9 cellular contexts compared by ENCODE assay signal in genomic region chr5:65480306-65480865, GRCh38. TPM values are rescaled to one million over a fixed set of nuclear protein-coding genes. Genes with fewer than 3 reads are reported as not detected.
DNase-seq lines count a peak whose midpoint lies in the region; ATAC-seq and TF ChIP-seq lines count a peak whose summit lies in the region.
"Had no signal": no experiment of that assay in that cellular context is flagged by ENCODE, and none has a peak within 500 bp of the region (broad histone marks: within the 10 kb centered on the region; RNA-seq: fewer than 3 reads in every experiment).

No MANE protein-coding gene starts in this region.

- peak overlapping the region; percentile 74 to 89 for H3K4me3 ChIP-seq in SK-N-SH (ENCODE audit: low read depth in 2 of 2, low read length in 1 of 2)

- H3K4me2 ChIP-seq in SK-N-SH: peak overlapping the region; percentile 97

- CTCF ChIA-PET in activated CD8-positive, alpha-beta memory T cell treated with anti-CD3 and anti-CD28 coated beads, Interleukin-2, amount 10 ng/mL, durations not matched to agents 7 days and 5 days (lab: Charles Lee): interaction anchor here (1.0 to 5.2 kb wide), 3 partner anchors 42 to 670 kb away, joined by 3 to 37 read pairs (median 34); no protein-coding TSS in a partner anchor
- CTCF ChIA-PET in SK-N-SH (lab: Yijun Ruan, JAX): interaction anchor here (0.6 to 5.7 kb wide), 9 partner anchors 12 to 846 kb away, joined by 3 to 47 read pairs (median 3); no protein-coding TSS in a partner anchor

- peak overlapping the region; percentile 94 to 97 for H3K27ac ChIP-seq in SK-N-SH (ENCODE audit: low read depth in 2 of 2, low read length in 1 of 2)

- H3K27ac Mint-ChIP-seq in activated CD8-positive, alpha-beta memory T cell treated with anti-CD3 and anti-CD28 coated beads, Interleukin-2, amount 10 ng/mL, durations not matched to agents 7 days and 5 days: no peak overlapping the region
- H3K27ac Mint-ChIP-seq in chondrocyte (ENCODE audit: unreplicated experiment): no peak overlapping the region

- peak in 1 of 2 experiments; percentile 37; a peak in 1 of 4 replicates for TF ChIP-seq EP300 in SK-N-SH (IDR thresholded peaks at IDR 0.05; ENCODE audit: borderline replicate concordance in 1 of 2, low read depth in 1 of 2, low read length in 1 of 2)

- H3K9ac ChIP-seq in SK-N-SH: peak overlapping the region; percentile 93

- H3K9me3 ChIP-seq in SK-N-SH: no peaks in the 10 kb centered on the region

- no peaks in the 10 kb centered on the region for H3K27me3 ChIP-seq in SK-N-SH (ENCODE audit: insufficient read depth)

- no peak overlapping the region for H3K4me3 Mint-ChIP-seq in activated CD8-positive, alpha-beta memory T cell treated with anti-CD3 and anti-CD28 coated beads, Interleukin-2, amount 10 ng/mL, durations not matched to agents 7 days and 5 days
- no peak overlapping the region for H3K4me3 Mint-ChIP-seq in chondrocyte (ENCODE audit: unreplicated experiment)
- H3K4me3 Mint-ChIP-seq: neural crest cell had no signal

- H4K20me1 ChIP-seq in SK-N-SH (ENCODE audit: insufficient read depth): no peaks in the 10 kb centered on the region

- H3K79me2 ChIP-seq in SK-N-SH (ENCODE audit: insufficient read depth): peaks cover 59% of the 10 kb centered on the region

- no peak for TF ChIP-seq CTCF in SK-N-SH (IDR thresholded peaks at IDR 0.05)
- peak; percentile 12 for TF ChIP-seq CTCF in chondrocyte (IDR thresholded peaks at IDR 0.05)

- no peak for TF ChIP-seq RAD21 in SK-N-SH (IDR thresholded peaks at IDR 0.05; ENCODE audit: low read length)

- POLR2A ChIA-PET in SK-N-SH (lab: Yijun Ruan, JAX): interaction anchor here (0.5 kb wide), 1 partner anchor 391 kb away, joined by 3 read pairs; no protein-coding TSS in a partner anchor

- peaks cover 0 to 12% of the 10 kb centered on the region in 2 experiments; a peak in 1 of 4 replicates for H3K4me1 ChIP-seq in SK-N-SH (ENCODE audit: control insufficient read depth in 1 of 2, insufficient read depth in 2 of 2, low read depth in 1 of 2, low read length in 1 of 2)

- peak overlapping the region; percentile 75; the same call in 1 of the 2 replicates for H2AFZ ChIP-seq in SK-N-SH (ENCODE audit: low read depth)

- H3K4me1 Mint-ChIP-seq in activated CD8-positive, alpha-beta memory T cell treated with anti-CD3 and anti-CD28 coated beads, Interleukin-2, amount 10 ng/mL, durations not matched to agents 7 days and 5 days: peaks cover 14% of the 10 kb centered on the region
- H3K4me1 Mint-ChIP-seq in chondrocyte (ENCODE audit: low read depth): peaks cover 19% of the 10 kb centered on the region

- no peaks in the 10 kb centered on the region for H3K9me3 Mint-ChIP-seq in activated CD8-positive, alpha-beta memory T cell treated with anti-CD3 and anti-CD28 coated beads, Interleukin-2, amount 10 ng/mL, durations not matched to agents 7 days and 5 days (ENCODE audit: low read depth)
- no peaks in the 10 kb centered on the region for H3K9me3 Mint-ChIP-seq in chondrocyte (ENCODE audit: low read depth)
- H3K9me3 Mint-ChIP-seq: neural crest cell had no signal

- DNase-seq in activated CD8-positive, alpha-beta memory T cell treated with anti-CD3 and anti-CD28 coated beads, Interleukin-2, amount 10 ng/mL, durations not matched to agents 7 days and 5 days: no peak
- DNase-seq in activated CD8-positive, alpha-beta memory T cell treated with anti-CD3 and anti-CD28 coated beads for 24 hours: no peak
- DNase-seq in HT-29 (ENCODE audit: low spot score): peak; percentile 86
- DNase-seq in SK-N-SH: peak; percentile 34
- no peak for DNase-seq in chondrocyte (ENCODE audit: low spot score)
- peak; percentile 39 for DNase-seq in kidney glomerular epithelial cell (lab: John Stamatoyannopoulos, UW)
- DNase-seq in stimulated activated CD4-positive, alpha-beta T cell treated with anti-CD3 and anti-CD28 coated beads, Interleukin-2, amount 100 ng/mL, for 24 hours: peak; percentile 31 to 51
- DNase-seq in HuH-7.5 (ENCODE audit: low spot score): no peak

- H3F3A ChIP-seq in SK-N-SH (replicated peaks; ENCODE audit: insufficient read depth): peaks cover 39% of the 10 kb centered on the region

- peaks cover 0 to 11% of the 10 kb centered on the region in 2 experiments for H3K36me3 ChIP-seq in SK-N-SH (replicated peaks in 1 of 2; ENCODE audit: control insufficient read depth in 1 of 2, insufficient read depth in 2 of 2, low read length in 1 of 2)

- ATAC-seq in activated CD8-positive, alpha-beta memory T cell treated with anti-CD3 and anti-CD28 coated beads, Interleukin-2, amount 10 ng/mL, durations not matched to agents 7 days and 5 days: peak; percentile 43

- WGBS in SK-N-SH (ENCODE audit: low lambda C conversion rate): under 1% methylated on average over 15 of the region's 15 CpGs

- no peaks in the 10 kb centered on the region for H3K9me2 ChIP-seq in SK-N-SH

- H3K36me3 Mint-ChIP-seq in activated CD8-positive, alpha-beta memory T cell treated with anti-CD3 and anti-CD28 coated beads, Interleukin-2, amount 10 ng/mL, durations not matched to agents 7 days and 5 days: no peaks in the 10 kb centered on the region
- H3K36me3 Mint-ChIP-seq in chondrocyte (ENCODE audit: low read depth): no peaks in the 10 kb centered on the region

- no peaks in the 10 kb centered on the region for H3K27me3 Mint-ChIP-seq in activated CD8-positive, alpha-beta memory T cell treated with anti-CD3 and anti-CD28 coated beads, Interleukin-2, amount 10 ng/mL, durations not matched to agents 7 days and 5 days
- no peaks in the 10 kb centered on the region for H3K27me3 Mint-ChIP-seq in chondrocyte (ENCODE audit: low read depth)

TF ChIP-seq in SK-N-SH, 30 proteins besides CTCF, POLR2A, EP300 and RAD21 (continues in another document):
- TF ChIP-seq CHD2 (IDR thresholded peaks at IDR 0.05; ENCODE audit: low read length, partially characterized antibody): peak; percentile 19
- TF ChIP-seq GATA2 (CRISPR knock-in tag; IDR thresholded peaks at IDR 0.05): 0 out of 2 replicates have a peak, but pooled peaks have one; percentile 22
- TF ChIP-seq, protein P1, sequence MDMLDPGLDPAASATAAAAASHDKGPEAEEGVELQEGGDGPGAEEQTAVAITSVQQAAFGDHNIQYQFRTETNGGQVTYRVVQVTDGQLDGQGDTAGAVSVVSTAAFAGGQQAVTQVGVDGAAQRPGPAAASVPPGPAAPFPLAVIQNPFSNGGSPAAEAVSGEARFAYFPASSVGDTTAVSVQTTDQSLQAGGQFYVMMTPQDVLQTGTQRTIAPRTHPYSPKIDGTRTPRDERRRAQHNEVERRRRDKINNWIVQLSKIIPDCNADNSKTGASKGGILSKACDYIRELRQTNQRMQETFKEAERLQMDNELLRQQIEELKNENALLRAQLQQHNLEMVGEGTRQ (IDR thresholded peaks at IDR 0.05; ENCODE audit: borderline replicate concordance, low read depth, low read length): no peak
- TF ChIP-seq NFIC (IDR thresholded peaks at IDR 0.05; ENCODE audit: borderline replicate concordance): peak; percentile 93
- 0 out of 2 replicates have a peak, but pooled peaks have one; percentile 15 for TF ChIP-seq SIN3A (IDR thresholded peaks at IDR 0.05; ENCODE audit: borderline replicate concordance, low read depth, low read length)
- TF ChIP-seq TAF1 (IDR thresholded peaks at IDR 0.05; ENCODE audit: borderline replicate concordance, low read depth, low read length): peak; percentile 31
- 0 out of 2 replicates have a peak, but pooled peaks have one; percentile 36 for TF ChIP-seq YY1 (IDR thresholded peaks at IDR 0.05; ENCODE audit: low read depth)
- TF ChIP-seq FOXJ3 (CRISPR knock-in tag; IDR thresholded peaks at IDR 0.05): no peak
- TF ChIP-seq, protein P2, sequence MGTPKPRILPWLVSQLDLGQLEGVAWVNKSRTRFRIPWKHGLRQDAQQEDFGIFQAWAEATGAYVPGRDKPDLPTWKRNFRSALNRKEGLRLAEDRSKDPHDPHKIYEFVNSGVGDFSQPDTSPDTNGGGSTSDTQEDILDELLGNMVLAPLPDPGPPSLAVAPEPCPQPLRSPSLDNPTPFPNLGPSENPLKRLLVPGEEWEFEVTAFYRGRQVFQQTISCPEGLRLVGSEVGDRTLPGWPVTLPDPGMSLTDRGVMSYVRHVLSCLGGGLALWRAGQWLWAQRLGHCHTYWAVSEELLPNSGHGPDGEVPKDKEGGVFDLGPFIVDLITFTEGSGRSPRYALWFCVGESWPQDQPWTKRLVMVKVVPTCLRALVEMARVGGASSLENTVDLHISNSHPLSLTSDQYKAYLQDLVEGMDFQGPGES (IDR thresholded peaks at IDR 0.05; ENCODE audit: low read depth, low read length): no peak
- TF ChIP-seq TEAD4 (IDR thresholded peaks at IDR 0.05; ENCODE audit: borderline replicate concordance, insufficient read depth): no peak
- peak; percentile 18; the same call in 1 of the 2 replicates for TF ChIP-seq PBX3 (IDR thresholded peaks at IDR 0.05)
- no peak for TF ChIP-seq EZH2phosphoT487 (IDR thresholded peaks at IDR 0.05; ENCODE audit: borderline replicate concordance, low read depth)
- no peak for TF ChIP-seq JUND (IDR thresholded peaks at IDR 0.05)
- peak; percentile 67 for TF ChIP-seq POLR2AphosphoS5 (IDR thresholded peaks at IDR 0.05; ENCODE audit: low read depth, low read length)
- TF ChIP-seq RXRA (IDR thresholded peaks at IDR 0.05; ENCODE audit: borderline replicate concordance, low read depth): 0 out of 2 replicates have a peak, but pooled peaks have one; percentile 8

RNA-seq across cellular contexts. Expression of gene ADAMTS6, which starts 1.3 kb away (rescaled TPM):
- 1 to 10 TPM; 2.8 to 4.0 TPM for total RNA-seq in activated CD8-positive, alpha-beta memory T cell treated with anti-CD3 and anti-CD28 coated beads, Interleukin-2, amount 10 ng/mL, durations not matched to agents 7 days and 5 days
- total RNA-seq in HT-29 (2014; rRNA removed; shearing (Covaris generic)): 17.3 and 21.6 TPM in 2 replicates
- polyA plus RNA-seq in SK-N-SH (2012; rRNA removed): 15.0 and 25.8 TPM in 2 replicates
- 6.8 and 9.1 TPM in 2 replicates for polyA plus RNA-seq in SK-N-SH (2012; cell fraction: cytosol; rRNA removed)
- polyA plus RNA-seq in SK-N-SH (2012; cell fraction: nucleus; rRNA removed): 68.1 and 119 TPM in 2 replicates
- 20.0 to 30.1 TPM (median 21.5 TPM) in 3 replicates for total RNA-seq in chondrocyte

Comparison
In these comparisons a context has a peak if more than half of its experiments do, and no peak if none do; other contexts are left out.
1. DNase-seq: peak in HT-29 (single experiment), SK-N-SH (single experiment), kidney glomerular epithelial cell (single experiment) and stimulated activated CD4-positive, alpha-beta T cell treated with anti-CD3 and anti-CD28 coated beads, Interleukin-2, amount 100 ng/mL, for 24 hours (2 of 2); none in activated CD8-positive, alpha-beta memory T cell treated with anti-CD3 and anti-CD28 coated beads, Interleukin-2, amount 10 ng/mL, durations not matched to agents 7 days and 5 days (single experiment), activated CD8-positive, alpha-beta memory T cell treated with anti-CD3 and anti-CD28 coated beads for 24 hours (single experiment), chondrocyte (single experiment) and HuH-7.5 (single experiment).